8 cellular contexts compared by ENCODE assay signal in genomic region chr22:50528682-50529415, GRCh38. TPM values are rescaled to one million over a fixed set of nuclear protein-coding genes. Genes with fewer than 3 reads are reported as not detected.
DNase-seq lines count a peak whose midpoint lies in the region; ATAC-seq and TF ChIP-seq lines count a peak whose summit lies in the region.

No MANE protein-coding gene starts in this region.

- no peaks in the 10 kb centered on the region for H3K9me3 ChIP-seq in OCI-LY1 (ENCODE audit: low read length)
- H3K9me3 ChIP-seq in esophagus (ENCODE audit: control insufficient read depth in 2 of 2, insufficient read depth in 1 of 2, low read depth in 1 of 2, low read length in 1 of 2), result peaks cover 0 to 2% of the 10 kb centered on the region in 2 donors
- no peaks in the 10 kb centered on the region for H3K9me3 ChIP-seq in sigmoid colon

- H3K9me2 ChIP-seq in OCI-LY1 (ENCODE audit: low read depth, low read length), result no peaks in the 10 kb centered on the region

- H4K20me1 ChIP-seq in OCI-LY1 (ENCODE audit: insufficient read depth, low read length), result no peaks in the 10 kb centered on the region

- H3K4me3 ChIP-seq in GM06990 (replicated peaks; ENCODE audit: low read depth, low read length), result peak overlapping the region; percentile 90
- H3K4me3 ChIP-seq in OCI-LY1 (ENCODE audit: low read depth, low read length, poor library complexity, severe bottlenecking), result peak overlapping the region; percentile 80
- H3K4me3 ChIP-seq in esophagus (ENCODE audit: low read depth in 1 of 2, low read length in 2 of 2), result peak overlapping the region; percentile 59 to 63
- peak overlapping the region; percentile 24 to 54 (median 50) for H3K4me3 ChIP-seq in sigmoid colon

- no peak overlapping the region for H3K27ac ChIP-seq in OCI-LY1 (ENCODE audit: low read depth, low read length, poor library complexity, severe bottlenecking)
- peak overlapping the region; percentile 96 to 99 for H3K27ac ChIP-seq in esophagus (ENCODE audit: low read depth in 2 of 2, low read length in 1 of 2)
- peak overlapping the region; percentile 73 to 93 (median 81) for H3K27ac ChIP-seq in sigmoid colon

- peak overlapping the region; percentile 85; the same call in 1 of the 2 replicates for H3K4me2 ChIP-seq in OCI-LY1 (ENCODE audit: low read length)

- ATAC-seq in HG02885 (IDR thresholded peaks at IDR 0.05; ENCODE audit: poor library complexity, unreplicated experiment), result no peak
- no peak for ATAC-seq in GM21786 (IDR thresholded peaks at IDR 0.05; ENCODE audit: unreplicated experiment)

- TF ChIP-seq CTCF in GM06990 (IDR thresholded peaks at IDR 0.05; ENCODE audit: insufficient read depth, low read length, poor library complexity, severe bottlenecking) (no peak), OCI-LY1 (IDR thresholded peaks at IDR 0.05; ENCODE audit: low read length) (no peak), sigmoid colon (IDR thresholded peaks at IDR 0.05) (no peak)

- H3K27me3 ChIP-seq in GM06990 (replicated peaks; ENCODE audit: control insufficient read depth, insufficient read depth, low read length), result no peaks in the 10 kb centered on the region
- no peaks in the 10 kb centered on the region for H3K27me3 ChIP-seq in OCI-LY1 (ENCODE audit: insufficient read depth, low read length)
- no peaks in the 10 kb centered on the region for H3K27me3 ChIP-seq in esophagus (ENCODE audit: control insufficient read depth in 1 of 2, insufficient read depth in 2 of 2, low read length in 2 of 2)
- peaks cover 33 to 52% (median 46%) of the 10 kb centered on the region in 3 donors for H3K27me3 ChIP-seq in sigmoid colon

- intact Hi-C loops in sigmoid colon (cut with DNase I), result loop anchor here (5.0 kb wide), 3 partner anchors 33 to 282 kb away; partner anchors contain the start of genes ARSA, SYCE3 and TUBGCP6

- 60 to 66% methylated on average over 15 of the region's 15 CpGs for WGBS in esophagus, 2 donors
- 69 to 73% methylated on average over 15 of the region's 15 CpGs for WGBS in sigmoid colon, 2 donors

- peaks cover 4% of the 10 kb centered on the region; the same call in 1 of the 2 replicates for H3F3A ChIP-seq in OCI-LY1 (ENCODE audit: insufficient read depth, low read length)

- no peak overlapping the region for H2AFZ ChIP-seq in OCI-LY1 (ENCODE audit: low read length)

- H3K79me2 ChIP-seq in OCI-LY1 (ENCODE audit: insufficient read depth, low read length), result no peaks in the 10 kb centered on the region

- H3K9ac ChIP-seq in OCI-LY1 (ENCODE audit: low read length), result no peak overlapping the region

- DNase-seq in GM06990 (ENCODE audit: extremely low read depth, insufficient read length) (peak; percentile 54), sigmoid colon (no peak), NAMALWA (ENCODE audit: low spot score) (no peak), middle frontal gyrus (ENCODE audit: extremely low spot score, low spot score) (no peak)

- H3K36me3 ChIP-seq in GM06990 (ENCODE audit: control insufficient read depth, insufficient read depth, low read length) (peaks cover 5% of the 10 kb centered on the region), OCI-LY1 (ENCODE audit: insufficient read depth, low read length) (peaks cover 10% of the 10 kb centered on the region; the same call in 1 of the 2 replicates), esophagus (ENCODE audit: control insufficient read depth in 2 of 2, insufficient read depth in 2 of 2, low read length in 1 of 2) (peaks cover 0 to 1% of the 10 kb centered on the region in 2 donors), sigmoid colon (peaks cover 0 to 4% (median 2%) of the 10 kb centered on the region in 4 donors)

- no peak for TF ChIP-seq POLR2A in sigmoid colon (IDR thresholded peaks at IDR 0.05)

- TF ChIP-seq EP300 in sigmoid colon (IDR thresholded peaks at IDR 0.05), result no peak

- H3K4me1 ChIP-seq in OCI-LY1 (ENCODE audit: insufficient read depth, low read length, severe bottlenecking) (peaks cover 60% of the 10 kb centered on the region), esophagus (ENCODE audit: control insufficient read depth in 2 of 2, insufficient read depth in 2 of 2, low read length in 1 of 2) (peaks cover 11 to 35% of the 10 kb centered on the region in 2 donors), sigmoid colon (peaks cover 0 to 74% (median 59%) of the 10 kb centered on the region in 4 donors)

RNA-seq across cellular contexts. Expression of gene TYMP, which starts 1.0 kb away (rescaled TPM):
- polyA plus RNA-seq in esophagus, result 10 to 100 TPM; 35.7 to 48.0 TPM
- total RNA-seq in sigmoid colon, result 10 to 100 TPM; 20.0 to 44.3 (median 22.5) TPM
- 100 to 1,000 TPM in 1 of 3 donors, 10 to 100 TPM in 2; 17.4 to 169 (median 89.5) TPM for polyA plus RNA-seq in sigmoid colon

RNA-seq across cellular contexts. Expression of gene SCO2, which starts 3.5 kb away (rescaled TPM):
- polyA plus RNA-seq in esophagus (1 to 10 TPM in 1 of 2 donors, under 1 TPM in 1; 0.61 to 3.2 TPM), sigmoid colon (1 to 10 TPM; 3.9 to 5.4 (median 5.1) TPM)
- 1 to 10 TPM in 3 of 4 donors, not detected in 1; 1.3 to 1.8 (median 1.4) TPM for total RNA-seq in sigmoid colon

RNA-seq across cellular contexts. Expression of gene KLHDC7B, which starts 16.9 kb away (rescaled TPM):
- polyA plus RNA-seq in esophagus, result under 1 TPM; 0.12 to 0.14 TPM
- total RNA-seq in sigmoid colon, result not detected
- 1 to 10 TPM in 1 of 3 donors, not detected in 2; 2.0 TPM for polyA plus RNA-seq in sigmoid colon

RNA-seq across cellular contexts. Expression of gene NCAPH2, which starts 20.8 kb away (rescaled TPM):
- polyA plus RNA-seq in esophagus (10 to 100 TPM; 32.9 to 35.4 TPM), sigmoid colon (10 to 100 TPM; 20.3 to 45.3 (median 22.2) TPM)
- total RNA-seq in sigmoid colon, result 10 to 100 TPM; 30.7 to 54.0 (median 35.6) TPM

RNA-seq across cellular contexts. Expression of gene LMF2, which starts 21.3 kb away (rescaled TPM):
- polyA plus RNA-seq in esophagus (10 to 100 TPM; 44.1 to 64.9 TPM), sigmoid colon (10 to 100 TPM in 2 of 3 donors, 1 to 10 TPM in 1; 7.2 to 61.1 (median 11.3) TPM)
- total RNA-seq in sigmoid colon, result 10 to 100 TPM; 24.8 to 52.5 (median 45.3) TPM
